2 cellular contexts compared by ENCODE assay signal in genomic region chr2:105803337-105803736, GRCh38.
A peak's percentile ranks its signal among the peaks of the same experiment; 100 is the strongest.
TF ChIP-seq lines count a peak whose summit lies in the region.

No MANE protein-coding gene starts in this region.

TF ChIP-seq in IMR-90, 13 proteins besides CTCF, POLR2A, EP300 and RAD21:
- TF ChIP-seq CEBPB (IDR thresholded peaks at IDR 0.05; ENCODE audit: low read depth, low read length) (peak; percentile 72), RFX5 (IDR thresholded peaks at IDR 0.05; ENCODE audit: low read depth, low read length) (no peak)

TF ChIP-seq in GM12878, 131 proteins besides CTCF, POLR2A, EP300 and RAD21 (continues in another document):
- TF ChIP-seq MEF2A (IDR thresholded peaks at IDR 0.05; ENCODE audit: insufficient read depth, low read depth, low read length) (no peak), ZNF384 (IDR thresholded peaks at IDR 0.05; ENCODE audit: borderline replicate concordance, low read depth, low read length) (no peak), USF2 (IDR thresholded peaks at IDR 0.05; ENCODE audit: borderline replicate concordance, low read depth, low read length) (no peak), TARDBP (IDR thresholded peaks at IDR 0.05; ENCODE audit: borderline replicate concordance) (no peak), SMARCA5 (IDR thresholded peaks at IDR 0.05) (no peak), WRNIP1 (IDR thresholded peaks at IDR 0.05; ENCODE audit: borderline replicate concordance, low read depth, low read length) (no peak), RELB (IDR thresholded peaks at IDR 0.05; ENCODE audit: low read depth) (peak; percentile 85), ETV6 (conservative IDR thresholded peaks at IDR 0.05 in 1 of 2, IDR thresholded peaks at IDR 0.05 in 1 of 2; ENCODE audit: borderline replicate concordance in 1 of 2, low read depth in 1 of 2) (no peak), EED (IDR thresholded peaks at IDR 0.05; ENCODE audit: low read depth) (peak; percentile 66; the same call in 1 of the 2 replicates), SMAD5 (IDR thresholded peaks at IDR 0.05; ENCODE audit: low read depth) (no peak), SREBF1 (IDR thresholded peaks at IDR 0.05; ENCODE audit: low read length) (no peak), TCF3 (IDR thresholded peaks at IDR 0.05; ENCODE audit: borderline replicate concordance, insufficient read depth, low read depth, low read length) (no peak), PML (IDR thresholded peaks at IDR 0.05; ENCODE audit: low read length) (no peak), EGR1 (IDR thresholded peaks at IDR 0.05; ENCODE audit: borderline replicate concordance in 1 of 2, low read depth in 2 of 2, low read length in 2 of 2) (no peak), MAX (IDR thresholded peaks at IDR 0.05; ENCODE audit: low read depth, low read length) (no peak), BRCA1 (IDR thresholded peaks at IDR 0.05; ENCODE audit: low read depth, low read length) (no peak), SP1 (IDR thresholded peaks at IDR 0.05; ENCODE audit: low read depth, low read length) (no peak), KAT2A (conservative IDR thresholded peaks at IDR 0.05; ENCODE audit: control insufficient read depth, low read depth, low read length) (no peak), NFIC (IDR thresholded peaks at IDR 0.05; ENCODE audit: low read depth, low read length) (0 out of 2 replicates have a peak, but pooled peaks have one; percentile 35), CEBPZ (IDR thresholded peaks at IDR 0.05; ENCODE audit: low read depth, low read length) (no peak), CHD1 (IDR thresholded peaks at IDR 0.05; ENCODE audit: low read depth, low read length) (no peak), SRF (IDR thresholded peaks at IDR 0.05; ENCODE audit: low read depth in 2 of 2, low read length in 2 of 2) (no peak), ZZZ3 (IDR thresholded peaks at IDR 0.05; ENCODE audit: control insufficient read depth, insufficient read length, low read depth) (no peak), PBX3 (IDR thresholded peaks at IDR 0.05; ENCODE audit: insufficient replicate concordance, low read depth, low read length) (no peak), ZBTB11 (CRISPR knock-in tag; IDR thresholded peaks at IDR 0.05) (no peak), ELK1 (IDR thresholded peaks at IDR 0.05; ENCODE audit: low read depth, low read length) (no peak), NR2C1 (IDR thresholded peaks at IDR 0.05) (no peak), NR2F1 (conservative IDR thresholded peaks at IDR 0.05) (peak; percentile 84), BHLHE40 (IDR thresholded peaks at IDR 0.05; ENCODE audit: borderline replicate concordance in 1 of 2, low read depth in 2 of 2, low read length in 1 of 2) (peak; percentile 95 to 96), ATF7 (IDR thresholded peaks at IDR 0.05; ENCODE audit: low read depth) (peak; percentile 81), SPI1 (IDR thresholded peaks at IDR 0.05; ENCODE audit: borderline replicate concordance, insufficient read depth, low read depth, low read length) (peak; percentile 63; the same call in 1 of the 2 replicates), FOXM1 (IDR thresholded peaks at IDR 0.05; ENCODE audit: low read depth, low read length) (no peak), RELA (IDR thresholded peaks at IDR 0.05; ENCODE audit: borderline replicate concordance, partially characterized antibody) (no peak), YBX1 (IDR thresholded peaks at IDR 0.05) (no peak), BACH1 (IDR thresholded peaks at IDR 0.05; ENCODE audit: borderline replicate concordance) (peak; percentile 72; the same call in 1 of the 2 replicates), SIX5 (IDR thresholded peaks at IDR 0.05; ENCODE audit: low read depth, low read length, severe bottlenecking) (no peak), CBFB (IDR thresholded peaks at IDR 0.05; ENCODE audit: low read depth) (no peak), LARP7 (IDR thresholded peaks at IDR 0.05) (no peak), ZNF207 (IDR thresholded peaks at IDR 0.05; ENCODE audit: borderline replicate concordance) (no peak), CHD4 (IDR thresholded peaks at IDR 0.05) (no peak), MYC (IDR thresholded peaks at IDR 0.05; ENCODE audit: insufficient read depth, insufficient read length, insufficient replicate concordance, low read length, severe bottlenecking) (no peak), E2F8 (IDR thresholded peaks at IDR 0.05; ENCODE audit: low read depth, partially characterized antibody) (no peak), ZBED1 (IDR thresholded peaks at IDR 0.05; ENCODE audit: borderline replicate concordance) (no peak)
